ENCODE assay signal across 24 cellular contexts in the genomic region with DNA sequence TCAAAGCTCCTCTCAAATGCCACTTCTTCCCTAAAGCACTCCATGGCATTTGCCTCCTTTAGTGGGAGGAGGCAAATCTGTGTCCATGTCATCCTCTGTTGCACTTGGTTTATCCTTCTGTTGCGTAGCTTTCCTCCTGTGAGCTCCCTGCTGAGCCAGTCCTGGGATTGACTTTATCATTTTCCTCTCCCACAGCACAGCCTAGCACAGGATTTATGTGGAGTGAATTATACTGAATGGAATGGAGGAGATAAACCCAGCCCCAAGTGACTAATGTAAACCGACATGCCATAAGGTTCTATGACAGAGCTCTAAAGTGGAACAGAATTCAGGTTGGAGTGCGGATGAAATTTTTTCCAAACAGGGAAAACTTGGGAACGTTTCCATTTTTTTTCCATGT. TPM values are rescaled to one million over a fixed set of nuclear protein-coding genes. Genes with fewer than 3 reads are reported as not detected.
A peak's percentile ranks its signal among the peaks of the same experiment; 100 is the strongest.
DNase-seq lines count a peak whose midpoint lies in the region; ATAC-seq and TF ChIP-seq lines count a peak whose summit lies in the region.
"Had no signal": no experiment of that assay in that cellular context is flagged by ENCODE, and none has a peak within 500 bp of the region (broad histone marks: within the 10 kb centered on the region; RNA-seq: fewer than 3 reads in every experiment).

No MANE protein-coding gene starts in this region.

- dilution Hi-C loops in mammary epithelial cell (cut with HindIII; ENCODE audit: low sequenced_read_pairs) = no loop called here

- no peaks in the 10 kb centered on the region for H3K36me3 ChIP-seq in mammary epithelial cell (ENCODE audit: insufficient read depth, low read length)
- H3K36me3 ChIP-seq: spleen had no signal

- H3K27me3 Mint-ChIP-seq in MCF 10A (ENCODE audit: insufficient read depth, unreplicated experiment) = no peaks in the 10 kb centered on the region

- ATAC-seq in foreskin keratinocyte = peak; percentile 73
- ATAC-seq: activated CD4-positive, alpha-beta T cell treated with anti-CD3 and anti-CD28 coated beads for 36 hours; T-helper 17 cell had no signal

- WGBS in mammary epithelial cell (ENCODE audit: low coverage, missing lambda C conversion rate) = 83% methylated on average over 4 of the region's 4 CpGs

- no peaks in the 10 kb centered on the region for H3K79me2 ChIP-seq in mammary epithelial cell (ENCODE audit: insufficient read depth, low read length)
- H3K79me2 ChIP-seq: parathyroid adenoma had no signal

- H3K4me2 ChIP-seq in mammary epithelial cell (ENCODE audit: insufficient read depth, low read depth, low read length) = no peak overlapping the region

- POLR2A ChIA-PET in MCF 10A (lab: Yijun Ruan, JAX) = interaction anchor here (0.6 kb wide), 1 partner anchor 14 kb away, joined by 3 read pairs; no protein-coding TSS in a partner anchor

- no peaks in the 10 kb centered on the region for H3K4me1 Mint-ChIP-seq in MCF 10A (ENCODE audit: insufficient read depth, unreplicated experiment)
- H3K4me1 Mint-ChIP-seq: activated CD4-positive, alpha-beta T cell treated with anti-CD3 and anti-CD28 coated beads for 36 hours; CD8-positive, alpha-beta memory T cell had no signal

- no peaks in the 10 kb centered on the region for H3K36me3 Mint-ChIP-seq in MCF 10A (ENCODE audit: insufficient read depth, unreplicated experiment)
- H3K36me3 Mint-ChIP-seq: CD8-positive, alpha-beta memory T cell had no signal

- H3K9me3 ChIP-seq in mammary epithelial cell (replicated peaks; ENCODE audit: insufficient read depth, low read length) = no peaks in the 10 kb centered on the region
- H3K9me3 ChIP-seq: spleen had no signal

- no peak overlapping the region for H3K4me3 Mint-ChIP-seq in MCF 10A (ENCODE audit: unreplicated experiment)
- H3K4me3 Mint-ChIP-seq: activated CD4-positive, alpha-beta T cell treated with anti-CD3 and anti-CD28 coated beads for 36 hours; CD8-positive, alpha-beta memory T cell; endodermal cell; stimulated activated naive CD8-positive, alpha-beta T cell treated with anti-CD3 and anti-CD28 coated beads, Interleukin-15, Interleukin-2, amounts not matched to agents 100 ng/mL and 50 ng/mL, for 24 hours; T-helper 17 cell had no signal

- in situ Hi-C loops in mammary epithelial cell (cut with MboI; ENCODE audit: low sequenced_read_pairs in 2 of 2) = no loop called here

- H3K4me3 ChIP-seq in mammary epithelial cell (replicated peaks in 1 of 3; ENCODE audit: insufficient read depth in 1 of 3, low read depth in 2 of 3, low read length in 3 of 3) (no peak overlapping the region), WI38 (ENCODE audit: low read depth, low read length) (peak overlapping the region; percentile 16; the same call in 1 of the 2 replicates)
- H3K4me3 ChIP-seq: spleen had no signal

- CTCF ChIA-PET in mammary epithelial cell (lab: Charles Lee; ENCODE audit: low non-redundant PET) (no interaction called here), MCF 10A (lab: Yijun Ruan, JAX) (interaction anchor here (0.6 kb wide), 1 partner anchor 1243 kb away, joined by 4 read pairs; no protein-coding TSS in a partner anchor)

- H4K20me1 ChIP-seq in mammary epithelial cell (ENCODE audit: insufficient read depth, low read length) = no peaks in the 10 kb centered on the region

- peak; percentile 47 for DNase-seq in mammary epithelial cell
- no peak for DNase-seq in MCF 10A (ENCODE audit: unreplicated experiment)
- DNase-seq in foreskin keratinocyte = peak; percentile 34 to 75
- no peak for DNase-seq in NOMO-1 (lab: John Stamatoyannopoulos, UW; ENCODE audit: unreplicated experiment in 2 of 2)
- no peak for DNase-seq in DMS79 (lab: John Stamatoyannopoulos, UW)
- DNase-seq in activated CD4-positive, CD25-positive, alpha-beta regulatory T cell (lab: John Stamatoyannopoulos, UW) = no peak
- DNase-seq in MV-4-11 (lab: John Stamatoyannopoulos, UW) = no peak
- DNase-seq: 8988T; activated CD4-positive, alpha-beta T cell treated with anti-CD3 and anti-CD28 coated beads for 36 hours; activated CD8-positive, alpha-beta memory T cell treated with anti-CD3 and anti-CD28 coated beads, Interleukin-2, amount 50 U/mL, for 48 hours; activated naive CD4-positive, alpha-beta T cell treated with anti-CD3 and anti-CD28 coated beads, Interleukin-2, amount 50 U/mL, for 16 hours; CD8-positive, alpha-beta memory T cell; endodermal cell; kidney; MM.1S; NCI-H748 treated with DMSO at 0.1 percent for 48 hours; RPMI8226; spleen; T-helper 17 cell had no signal

- no peak overlapping the region for H2AFZ ChIP-seq in mammary epithelial cell (ENCODE audit: low read depth, low read length)
- H2AFZ ChIP-seq: parathyroid adenoma had no signal

- H3K9me3 Mint-ChIP-seq in MCF 10A (ENCODE audit: unreplicated experiment) = no peaks in the 10 kb centered on the region
- H3K9me3 Mint-ChIP-seq: CD8-positive, alpha-beta memory T cell; endodermal cell; stimulated activated naive CD8-positive, alpha-beta T cell treated with anti-CD3 and anti-CD28 coated beads, Interleukin-15, Interleukin-2, amounts not matched to agents 100 ng/mL and 50 ng/mL, for 24 hours had no signal

- H3K9ac ChIP-seq in mammary epithelial cell (ENCODE audit: insufficient read depth, low read length) = no peak overlapping the region
- H3K9ac ChIP-seq: parathyroid adenoma had no signal

- H3K4me1 ChIP-seq in mammary epithelial cell (ENCODE audit: insufficient read depth, low read length) = no peaks in the 10 kb centered on the region
- no peaks in the 10 kb centered on the region for H3K4me1 ChIP-seq in foreskin keratinocyte
- H3K4me1 ChIP-seq: parathyroid adenoma, spleen had no signal

- peaks cover 2% of the 10 kb centered on the region for H3K27me3 ChIP-seq in mammary epithelial cell (ENCODE audit: insufficient read depth, low read length)
- peaks cover 2% of the 10 kb centered on the region for H3K27me3 ChIP-seq in foreskin keratinocyte

- TF ChIP-seq CTCF in mammary epithelial cell (conservative IDR thresholded peaks at IDR 0.05 in 1 of 2, IDR thresholded peaks at IDR 0.05 in 1 of 2; ENCODE audit: extremely low read depth in 1 of 2, insufficient read depth in 1 of 2, low read depth in 1 of 2, low read length in 2 of 2) (no peak), MCF 10A (IDR thresholded peaks at IDR 0.05; ENCODE audit: unreplicated experiment) (no peak), WI38 (IDR thresholded peaks at IDR 0.05; ENCODE audit: low read depth, low read length) (no peak), foreskin keratinocyte (conservative IDR thresholded peaks at IDR 0.05) (no peak)

- no peak overlapping the region for H3K27ac Mint-ChIP-seq in MCF 10A (ENCODE audit: low read depth, unreplicated experiment)
- H3K27ac Mint-ChIP-seq: activated CD4-positive, alpha-beta T cell treated with anti-CD3 and anti-CD28 coated beads for 36 hours; endodermal cell; stimulated activated naive CD8-positive, alpha-beta T cell treated with anti-CD3 and anti-CD28 coated beads, Interleukin-15, Interleukin-2, amounts not matched to agents 100 ng/mL and 50 ng/mL, for 24 hours; T-helper 17 cell had no signal

- no peak overlapping the region for H3K27ac ChIP-seq in mammary epithelial cell (ENCODE audit: insufficient read depth, low read depth, low read length)
- no peak overlapping the region for H3K27ac ChIP-seq in foreskin keratinocyte
- H3K27ac ChIP-seq: parathyroid adenoma, spleen had no signal

- intact Hi-C loops in mammary epithelial cell (cut with micrococcal nuclease) = no loop called here
- intact Hi-C loops in MCF 10A (cut with micrococcal nuclease) = no loop called here

- BruUV-seq in mammary epithelial cell (replicated peaks; lab: Mats Ljungman, UMichigan) (no TSS peak), MCF 10A (replicated peaks; lab: Mats Ljungman, UMichigan) (no TSS peak)

RNA-seq across cellular contexts. Expression of a gene that starts 26.4 kb away (rescaled TPM):
- total RNA-seq in mammary epithelial cell (100 to 1,000 TPM in 1 of 2 donors, 10 to 100 TPM in 1; 69.7 to 135 TPM), MCF 10A (2022) (151 and 164 TPM in 2 replicates), foreskin keratinocyte (167 and 196 TPM in 2 replicates)
- polyA plus RNA-seq in mammary epithelial cell (170 TPM), foreskin keratinocyte (242 and 275 TPM in 2 replicates)
- polyA minus RNA-seq in mammary epithelial cell = 36.0 TPM

RNA-seq across cellular contexts. Expression of a gene that starts 31.9 kb away (rescaled TPM):
- total RNA-seq in mammary epithelial cell (under 1 TPM; 0.17 to 0.26 TPM), MCF 10A (2022) (not detected in 2 replicates), foreskin keratinocyte (0.03 and 0.04 TPM in 2 replicates)
- polyA plus RNA-seq in mammary epithelial cell (0.14 TPM), foreskin keratinocyte (0.01 and 0.02 TPM in 2 replicates)
- polyA minus RNA-seq in mammary epithelial cell = not detected
- total RNA-seq: activated CD4-positive, alpha-beta T cell treated with anti-CD3 and anti-CD28 coated beads for 36 hours; CD8-positive, alpha-beta memory T cell; glomerular endothelial cell; HT-29; T-helper 17 cell had no signal
- polyA plus RNA-seq: CD8-positive, alpha-beta memory T cell had no signal

RNA-seq across cellular contexts. Expression of a gene that starts 42.6 kb away (rescaled TPM):
- total RNA-seq in mammary epithelial cell (10 to 100 TPM in 1 of 2 donors, 1 to 10 TPM in 1; 3.7 to 11.8 TPM), MCF 10A (2022) (3.4 and 4.6 TPM in 2 replicates), foreskin keratinocyte (3.8 and 3.9 TPM in 2 replicates)
- polyA plus RNA-seq in mammary epithelial cell (3.9 TPM), foreskin keratinocyte (1.5 and 1.6 TPM in 2 replicates)
- polyA minus RNA-seq in mammary epithelial cell = 12.2 TPM

Comparison
In these comparisons a context has a peak if more than half of its experiments do, and no peak if none do; other contexts are left out.
1. DNase-seq: peak in mammary epithelial cell (single experiment) and foreskin keratinocyte (2 of 2); none in MCF 10A (single experiment), NOMO-1 (0 of 2), DMS79 (single experiment), activated CD4-positive, CD25-positive, alpha-beta regulatory T cell (0 of 4) and MV-4-11 (single experiment).